In the genomic region with DNA sequence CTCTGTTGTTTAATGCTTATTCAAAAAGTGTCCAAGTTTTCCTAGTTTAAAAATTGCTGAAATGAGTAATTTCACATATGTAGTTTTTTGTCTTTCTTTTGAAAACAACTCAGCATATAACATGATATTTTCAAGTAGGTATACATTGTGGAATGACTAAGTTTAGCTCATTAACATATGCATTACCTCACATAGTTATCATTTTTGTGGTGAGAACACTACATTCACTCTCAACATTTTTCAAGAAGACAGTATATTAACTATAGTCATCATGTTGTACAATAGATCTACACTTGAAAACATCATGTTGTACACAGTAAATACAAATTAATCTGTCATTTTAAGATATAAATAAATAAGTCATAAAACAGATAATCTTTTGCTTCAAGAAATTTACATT, we compare ENCODE assay signal across 20 cellular contexts.
"Had no signal": no experiment of that assay in that cellular context is flagged by ENCODE, and none has a peak within 500 bp of the region (broad histone marks: within the 10 kb centered on the region; RNA-seq: fewer than 3 reads in every experiment).

No MANE protein-coding gene starts in this region.

- H3K27ac Mint-ChIP-seq: activated naive CD4-positive, alpha-beta T cell treated with anti-CD3 and anti-CD28 coated beads, Interleukin-2, amount 50 U/mL, for 72 hours; stimulated activated memory B cell treated with anti-CD40 and anti-IgM and Interleukin-4, amounts not matched to agents 10 μg/mL and 1 μg/mL and 100 μg/mL, for 72 hours; WTC11 had no signal

- H3K4me3 Mint-ChIP-seq: nephron progenitor cell; stimulated activated memory B cell treated with anti-CD40 and anti-IgM and Interleukin-4, amounts not matched to agents 10 μg/mL and 1 μg/mL and 100 μg/mL, for 72 hours; WTC11 had no signal

- H3K27me3 ChIP-seq: adrenal gland, pancreas, stomach, suprapubic skin, tibial nerve had no signal

- H3K27me3 Mint-ChIP-seq: stimulated activated memory B cell treated with anti-CD40 and anti-IgM and Interleukin-4, amounts not matched to agents 10 μg/mL and 1 μg/mL and 100 μg/mL, for 72 hours had no signal

- H3K9me3 ChIP-seq: adrenal gland, lower lobe of right lung, mucosa of descending colon, pancreas, psoas muscle, stomach, suprapubic skin, tibial nerve had no signal

- H3K36me3 ChIP-seq: adrenal gland, lower lobe of right lung, pancreas, stomach, suprapubic skin, tibial nerve had no signal

- H3K36me3 Mint-ChIP-seq: stimulated activated memory B cell treated with anti-CD40 and anti-IgM and Interleukin-4, amounts not matched to agents 10 μg/mL and 1 μg/mL and 100 μg/mL, for 72 hours; WTC11 had no signal

- H3K27ac ChIP-seq: adrenal gland, suprapubic skin, tibial nerve had no signal

- FAIRE-seq: pancreas, TTC549 had no signal

- H3K4me1 ChIP-seq: adrenal gland, psoas muscle, tibial nerve had no signal

- ATAC-seq: activated naive CD4-positive, alpha-beta T cell treated with anti-CD3 and anti-CD28 coated beads, Interleukin-2, amount 50 U/mL, for 72 hours; mucosa of descending colon; right cardiac atrium; stimulated activated memory B cell treated with anti-CD40 and anti-IgM and Interleukin-4, amounts not matched to agents 10 μg/mL and 1 μg/mL and 100 μg/mL, for 72 hours; WTC11 had no signal

- H3K9me3 Mint-ChIP-seq: nephron progenitor cell, WTC11 had no signal

- DNase-seq: activated gamma-delta T cell treated with Interleukin-2 at 50 U/mL for 16 hours; activated T-cell treated with anti-CD3 and anti-CD28 coated beads, Interleukin-2, amount 50 U/mL, for 1 hour; adrenal gland; cerebellar nuclear complex; cortex of kidney; lower lobe of right lung; mesendoderm; mucosa of descending colon; nephron progenitor cell; pancreas; psoas muscle; right cardiac atrium; stimulated activated CD4-positive, alpha-beta T cell treated with anti-CD3 and anti-CD28 coated beads, Interleukin-15, amount 100 ng/mL, for 24 hours; stomach had no signal

- H3K4me3 ChIP-seq: adrenal gland, lower lobe of right lung, mucosa of descending colon, pancreas, psoas muscle, stomach, suprapubic skin, tibial nerve had no signal

- H3K4me1 Mint-ChIP-seq: stimulated activated memory B cell treated with anti-CD40 and anti-IgM and Interleukin-4, amounts not matched to agents 10 μg/mL and 1 μg/mL and 100 μg/mL, for 72 hours had no signal
